Comparison of ENCODE assay signal across 15 cellular contexts in genomic region chr22:27853404-27853803, GRCh38. TPM values are rescaled to one million over a fixed set of nuclear protein-coding genes. Genes with fewer than 3 reads are reported as not detected.
DNase-seq lines count a peak whose midpoint lies in the region; ATAC-seq and TF ChIP-seq lines count a peak whose summit lies in the region.
"Had no signal": no experiment of that assay in that cellular context is flagged by ENCODE, and none has a peak within 500 bp of the region (broad histone marks: within the 10 kb centered on the region; RNA-seq: fewer than 3 reads in every experiment).

No MANE protein-coding gene starts in this region.

- H3K27ac ChIP-seq in CD8-positive, alpha-beta memory T cell (ENCODE audit: low read depth, low read length) = no peak overlapping the region
- H3K27ac ChIP-seq: uterus had no signal

- no peaks in the 10 kb centered on the region for H3K9me3 ChIP-seq in CD8-positive, alpha-beta memory T cell (ENCODE audit: low read length)
- H3K9me3 ChIP-seq: uterus had no signal

- H3K27ac Mint-ChIP-seq in CD8-positive, alpha-beta memory T cell = peak overlapping the region in 5 of 8 donors; percentile 4 to 70 (median 30)
- peak overlapping the region; percentile 37 for H3K27ac Mint-ChIP-seq in osteocyte (ENCODE audit: unreplicated experiment)
- H3K27ac Mint-ChIP-seq in activated T-helper 17 cell treated with anti-CD3 and anti-CD28 coated beads, Interleukin-2, amount 50 U/mL, for 72 hours = no peak overlapping the region
- H3K27ac Mint-ChIP-seq: activated CD4-positive, alpha-beta memory T cell treated with anti-CD3 and anti-CD28 coated beads, Interleukin-2, amount 10 ng/mL, durations not matched to agents 7 days and 5 days had no signal

- H3K36me3 Mint-ChIP-seq in CD8-positive, alpha-beta memory T cell = peaks cover 4 to 94% (median 44%) of the 10 kb centered on the region in 3 donors
- H3K36me3 Mint-ChIP-seq in osteocyte (ENCODE audit: unreplicated experiment) = peaks cover 48% of the 10 kb centered on the region
- H3K36me3 Mint-ChIP-seq in activated T-helper 17 cell treated with anti-CD3 and anti-CD28 coated beads, Interleukin-2, amount 50 U/mL, for 72 hours (ENCODE audit: low read depth) = peaks cover 100% of the 10 kb centered on the region

- POLR2A ChIA-PET in CD8-positive, alpha-beta memory T cell (lab: Charles Lee) = no interaction called here

- peaks cover 49% of the 10 kb centered on the region for H3K36me3 ChIP-seq in CD8-positive, alpha-beta memory T cell (ENCODE audit: insufficient read depth, low read length)
- H3K36me3 ChIP-seq: uterus had no signal

- TF ChIP-seq CTCF in fibroblast of mammary gland (conservative IDR thresholded peaks at IDR 0.05; ENCODE audit: control insufficient read depth, insufficient read depth, low read depth, low read length) (no peak), osteocyte (IDR thresholded peaks at IDR 0.05) (no peak)

- no peaks in the 10 kb centered on the region for H3K27me3 Mint-ChIP-seq in CD8-positive, alpha-beta memory T cell
- H3K27me3 Mint-ChIP-seq in osteocyte (ENCODE audit: unreplicated experiment) = no peaks in the 10 kb centered on the region
- H3K27me3 Mint-ChIP-seq in activated T-helper 17 cell treated with anti-CD3 and anti-CD28 coated beads, Interleukin-2, amount 50 U/mL, for 72 hours = no peaks in the 10 kb centered on the region
- H3K27me3 Mint-ChIP-seq: activated CD4-positive, alpha-beta memory T cell treated with anti-CD3 and anti-CD28 coated beads, Interleukin-2, amount 10 ng/mL, durations not matched to agents 7 days and 5 days; stimulated activated naive CD8-positive, alpha-beta T cell treated with anti-CD3 and anti-CD28 coated beads, Interleukin-15, Interleukin-2, amounts not matched to agents 100 ng/mL and 50 ng/mL, for 24 hours had no signal

- no peaks in the 10 kb centered on the region for H3K4me1 ChIP-seq in CD8-positive, alpha-beta memory T cell (ENCODE audit: insufficient read depth, low read length)
- H3K4me1 ChIP-seq: uterus had no signal

- no peak overlapping the region for H3K4me3 ChIP-seq in CD8-positive, alpha-beta memory T cell (ENCODE audit: low read length)
- no peak overlapping the region for H3K4me3 ChIP-seq in fibroblast of mammary gland (ENCODE audit: control insufficient read depth, low read depth, low read length)
- H3K4me3 ChIP-seq: uterus had no signal

- no peak for ATAC-seq in activated T-helper 17 cell treated with anti-CD3 and anti-CD28 coated beads, Interleukin-2, amount 50 U/mL, for 72 hours (replicated peaks)

- no peaks in the 10 kb centered on the region for H3K27me3 ChIP-seq in CD8-positive, alpha-beta memory T cell (ENCODE audit: insufficient read depth, low read length, poor library complexity, severe bottlenecking)
- H3K27me3 ChIP-seq: uterus had no signal

- peak overlapping the region in 1 of 7 donors; percentile 45 for H3K4me3 Mint-ChIP-seq in CD8-positive, alpha-beta memory T cell
- H3K4me3 Mint-ChIP-seq in osteocyte (ENCODE audit: unreplicated experiment) = no peak overlapping the region
- no peak overlapping the region for H3K4me3 Mint-ChIP-seq in activated T-helper 17 cell treated with anti-CD3 and anti-CD28 coated beads, Interleukin-2, amount 50 U/mL, for 72 hours
- H3K4me3 Mint-ChIP-seq: activated CD4-positive, alpha-beta memory T cell treated with anti-CD3 and anti-CD28 coated beads, Interleukin-2, amount 10 ng/mL, durations not matched to agents 7 days and 5 days; stimulated activated naive CD8-positive, alpha-beta T cell treated with anti-CD3 and anti-CD28 coated beads, Interleukin-15, Interleukin-2, amounts not matched to agents 100 ng/mL and 50 ng/mL, for 24 hours had no signal

- H3K4me1 Mint-ChIP-seq in CD8-positive, alpha-beta memory T cell = peaks cover 13 to 17% (median 14%) of the 10 kb centered on the region in 3 donors
- peaks cover 86% of the 10 kb centered on the region for H3K4me1 Mint-ChIP-seq in osteocyte (ENCODE audit: unreplicated experiment)
- H3K4me1 Mint-ChIP-seq in activated T-helper 17 cell treated with anti-CD3 and anti-CD28 coated beads, Interleukin-2, amount 50 U/mL, for 72 hours = peaks cover 4% of the 10 kb centered on the region

- CTCF ChIA-PET in CD8-positive, alpha-beta memory T cell (lab: Charles Lee) = no interaction called here

- DNase-seq in CD8-positive, alpha-beta memory T cell = no peak
- DNase-seq in NOMO-1 treated with dmso at 0.1 percent for 144 hours (lab: John Stamatoyannopoulos, UW; ENCODE audit: unreplicated experiment) = peak; percentile 6
- DNase-seq in fibroblast of mammary gland (ENCODE audit: low read depth) = peak; percentile 87
- no peak for DNase-seq in osteocyte (ENCODE audit: extremely low spot score, unreplicated experiment)
- no peak for DNase-seq in cerebellar nuclear complex (lab: John Stamatoyannopoulos, UW)
- DNase-seq in activated gamma-delta T cell treated with Interleukin-2 at 50 U/mL for 16 hours = no peak
- no peak for DNase-seq in NCI-H226
- DNase-seq: activated CD4-positive, alpha-beta memory T cell treated with anti-CD3 and anti-CD28 coated beads, Interleukin-2, amount 10 ng/mL, durations not matched to agents 7 days and 5 days; KBM-7; NCI-H1436; NCI-H510A; OCI-M1; uterus had no signal

- no peaks in the 10 kb centered on the region for H3K9me3 Mint-ChIP-seq in CD8-positive, alpha-beta memory T cell
- no peaks in the 10 kb centered on the region for H3K9me3 Mint-ChIP-seq in osteocyte (ENCODE audit: unreplicated experiment)
- no peaks in the 10 kb centered on the region for H3K9me3 Mint-ChIP-seq in activated T-helper 17 cell treated with anti-CD3 and anti-CD28 coated beads, Interleukin-2, amount 50 U/mL, for 72 hours
- H3K9me3 Mint-ChIP-seq: activated CD4-positive, alpha-beta memory T cell treated with anti-CD3 and anti-CD28 coated beads, Interleukin-2, amount 10 ng/mL, durations not matched to agents 7 days and 5 days; stimulated activated naive CD8-positive, alpha-beta T cell treated with anti-CD3 and anti-CD28 coated beads, Interleukin-15, Interleukin-2, amounts not matched to agents 100 ng/mL and 50 ng/mL, for 24 hours had no signal

RNA-seq across cellular contexts. Expression of gene MN1, which starts 51.8 kb away (rescaled TPM):
- total RNA-seq in CD8-positive, alpha-beta memory T cell = under 1 TPM; 0.04 to 0.13 TPM
- not detected for polyA plus RNA-seq in CD8-positive, alpha-beta memory T cell
- total RNA-seq in osteocyte = 145 and 153 TPM in 2 replicates
- under 1 TPM; 0.13 TPM for total RNA-seq in activated T-helper 17 cell treated with anti-CD3 and anti-CD28 coated beads, Interleukin-2, amount 50 U/mL, for 72 hours

Comparison
In these comparisons a context has a peak if more than half of its experiments do, and no peak if none do; other contexts are left out.
1. DNase-seq: peak in NOMO-1 treated with dmso at 0.1 percent for 144 hours (single experiment) and fibroblast of mammary gland (single experiment); none in CD8-positive, alpha-beta memory T cell (0 of 5), osteocyte (single experiment), cerebellar nuclear complex (0 of 2), activated gamma-delta T cell treated with Interleukin-2 at 50 U/mL for 16 hours (single experiment) and NCI-H226 (single experiment).
2. RNA of gene MN1, which starts 51.8 kb away (total RNA-seq): 145 to 153 TPM in osteocyte; 0.13 TPM in activated T-helper 17 cell treated with anti-CD3 and anti-CD28 coated beads, Interleukin-2, amount 50 U/mL, for 72 hours and 0.04 to 0.13 TPM in CD8-positive, alpha-beta memory T cell; every median in the first group is over 100 times any median in the second.